ENCODE assay signal across 24 cellular contexts in genomic region chr19:38528213-38528755, GRCh38.
A peak's percentile ranks its signal among the peaks of the same experiment; 100 is the strongest.
DNase-seq lines count a peak whose midpoint lies in the region; ATAC-seq and TF ChIP-seq lines count a peak whose summit lies in the region.
"Had no signal": no experiment of that assay in that cellular context is flagged by ENCODE, and none has a peak within 500 bp of the region (broad histone marks: within the 10 kb centered on the region; RNA-seq: fewer than 3 reads in every experiment).

No MANE protein-coding gene starts in this region.

- H4K5ac ChIP-seq in IMR-90 (ENCODE audit: low read depth, low read length): no peak overlapping the region

- peaks cover 5% of the 10 kb centered on the region for H3K4me1 Mint-ChIP-seq in T-helper 2 cell treated with Interferon-gamma antibody and Interleukin-4, amounts not matched to agents 5 μg/mL and 100 μg/mL, for 36 hours (ENCODE audit: low read depth)
- peaks cover 8% of the 10 kb centered on the region for H3K4me1 Mint-ChIP-seq in activated CD8-positive, alpha-beta T cell treated with anti-CD3 and anti-CD28 coated beads, Interleukin-2, amount 10 ng/mL, durations not matched to agents 7 days and 5 days (ENCODE audit: low read depth)
- H3K4me1 Mint-ChIP-seq: immature natural killer cell, mesothelial cell of epicardium had no signal

- H4K8ac ChIP-seq in IMR-90 (ENCODE audit: low read depth in 2 of 2, low read length in 2 of 2) (no peak overlapping the region), neuronal stem cell (ENCODE audit: low read depth, low read length) (peak overlapping the region; percentile 86)

- H3K18ac ChIP-seq in IMR-90 (ENCODE audit: low read depth, low read length) (no peak overlapping the region), neuronal stem cell (ENCODE audit: low read length) (peak overlapping the region; percentile 91)

- no peak for TF ChIP-seq POLR2A in IMR-90 (IDR thresholded peaks at IDR 0.05; ENCODE audit: low read depth, low read length)

- POLR2A ChIA-PET in IMR-90 (lab: Charles Lee; ENCODE audit: unreplicated experiment): no interaction called here
- POLR2A ChIA-PET in activated CD8-positive, alpha-beta T cell treated with anti-CD3 and anti-CD28 coated beads, Interleukin-2, amount 10 ng/mL, durations not matched to agents 7 days and 5 days (lab: Charles Lee): no interaction called here

- H3K23ac ChIP-seq in IMR-90 (ENCODE audit: low read depth, low read length) (no peak overlapping the region), neuronal stem cell (ENCODE audit: low read depth, low read length, poor library complexity) (peak overlapping the region; percentile 94)

- no peak overlapping the region for H3K4ac ChIP-seq in IMR-90 (ENCODE audit: low read depth, low read length)
- no peak overlapping the region for H3K4ac ChIP-seq in neuronal stem cell (ENCODE audit: low read length)

- no peak for TF ChIP-seq CTCF in IMR-90 (conservative IDR thresholded peaks at IDR 0.05; ENCODE audit: low read depth, low read length)
- no peak for TF ChIP-seq CTCF in brain microvascular endothelial cell (IDR thresholded peaks at IDR 0.05; ENCODE audit: low read depth, low read length, missing control alignments)
- TF ChIP-seq CTCF in omental fat pad (IDR thresholded peaks at IDR 0.05): no peak

- no peak for DNase-seq in T-helper 2 cell treated with Interferon-gamma antibody and Interleukin-4, amounts not matched to agents 5 μg/mL and 100 μg/mL, for 36 hours (ENCODE audit: low spot score)
- DNase-seq in T-helper 2 cell (no peak), IMR-90 (no peak), neuronal stem cell (ENCODE audit: low spot score) (no peak), brain microvascular endothelial cell (no peak), omental fat pad (ENCODE audit: low spot score) (no peak)
- no peak for DNase-seq in activated CD8-positive, alpha-beta T cell treated with anti-CD3 and anti-CD28 coated beads, Interleukin-2, amount 10 ng/mL, durations not matched to agents 7 days and 5 days
- no peak for DNase-seq in activated naive CD4-positive, alpha-beta T cell treated with anti-CD3 and anti-CD28 coated beads, Interleukin-2, amount 50 U/mL, for 16 hours
- DNase-seq: effector CD8-positive, alpha-beta T cell; GF-D8; HCEC 1CT; immature natural killer cell; KBM-7; MV-4-11; natural killer cell; NCI-H2081 treated with DMSO at 0.1 percent for 48 hours; sigmoid colon; substantia nigra; T1000 had no signal

- no peak overlapping the region for H3K14ac ChIP-seq in IMR-90 (replicated peaks; ENCODE audit: low read depth, low read length)
- peak overlapping the region; percentile 83 for H3K14ac ChIP-seq in neuronal stem cell (ENCODE audit: low read length)

- no peaks in the 10 kb centered on the region for H3K4me1 ChIP-seq in IMR-90 (ENCODE audit: control insufficient read depth, insufficient read depth, low read length)
- H3K4me1 ChIP-seq in neuronal stem cell (ENCODE audit: control insufficient read depth in 2 of 2, insufficient read depth in 1 of 2, low read depth in 1 of 2, low read length in 2 of 2): no peaks in the 10 kb centered on the region
- H3K4me1 ChIP-seq: sigmoid colon had no signal

- intact Hi-C loops in IMR-90 (cut with micrococcal nuclease): no loop called here

- H4K20me1 ChIP-seq in IMR-90 (ENCODE audit: insufficient read depth, low read length): no peaks in the 10 kb centered on the region

- H3K4me2 ChIP-seq in IMR-90 (ENCODE audit: low read depth, low read length) (no peak overlapping the region), neuronal stem cell (ENCODE audit: insufficient read depth, low read length, poor library complexity, severe bottlenecking) (peak overlapping the region; percentile 3)
- H3K4me2 ChIP-seq: hepatocyte had no signal

- H3K9me3 Mint-ChIP-seq in T-helper 2 cell treated with Interferon-gamma antibody and Interleukin-4, amounts not matched to agents 5 μg/mL and 100 μg/mL, for 36 hours: no peaks in the 10 kb centered on the region
- H3K9me3 Mint-ChIP-seq in activated CD8-positive, alpha-beta T cell treated with anti-CD3 and anti-CD28 coated beads, Interleukin-2, amount 10 ng/mL, durations not matched to agents 7 days and 5 days (ENCODE audit: insufficient read depth): no peaks in the 10 kb centered on the region
- H3K9me3 Mint-ChIP-seq: mesothelial cell of epicardium, natural killer cell had no signal

- peak overlapping the region; percentile 57 for H3K4me3 Mint-ChIP-seq in T-helper 2 cell treated with Interferon-gamma antibody and Interleukin-4, amounts not matched to agents 5 μg/mL and 100 μg/mL, for 36 hours
- peak overlapping the region; percentile 35 for H3K4me3 Mint-ChIP-seq in activated CD8-positive, alpha-beta T cell treated with anti-CD3 and anti-CD28 coated beads, Interleukin-2, amount 10 ng/mL, durations not matched to agents 7 days and 5 days
- H3K4me3 Mint-ChIP-seq: activated naive CD8-positive, alpha-beta T cell; mesothelial cell of epicardium; natural killer cell had no signal

- H2BK120ac ChIP-seq in IMR-90 (ENCODE audit: low read depth, low read length) (no peak overlapping the region), neuronal stem cell (ENCODE audit: low read depth, low read length) (peak overlapping the region; percentile 85)

- peak overlapping the region; percentile 57 for H3K27ac Mint-ChIP-seq in T-helper 2 cell treated with Interferon-gamma antibody and Interleukin-4, amounts not matched to agents 5 μg/mL and 100 μg/mL, for 36 hours
- H3K27ac Mint-ChIP-seq in activated CD8-positive, alpha-beta T cell treated with anti-CD3 and anti-CD28 coated beads, Interleukin-2, amount 10 ng/mL, durations not matched to agents 7 days and 5 days: peak overlapping the region; percentile 71
- H3K27ac Mint-ChIP-seq: activated naive CD8-positive, alpha-beta T cell; immature natural killer cell; mesothelial cell of epicardium; natural killer cell had no signal

- H2BK12ac ChIP-seq in neuronal stem cell (ENCODE audit: low read length): peak overlapping the region; percentile 91

- CTCF ChIA-PET in IMR-90 (lab: Yijun Ruan, JAX): no interaction called here
- CTCF ChIA-PET in activated CD8-positive, alpha-beta T cell treated with anti-CD3 and anti-CD28 coated beads, Interleukin-2, amount 10 ng/mL, durations not matched to agents 7 days and 5 days (lab: Charles Lee): interaction anchor here (0.6 kb wide), 1 partner anchor 15 kb away, joined by 3 read pairs; no protein-coding TSS in a partner anchor

- in situ Hi-C loops in IMR-90 (cut with MboI; ENCODE audit: low sequenced_read_pairs) (no loop called here), brain microvascular endothelial cell (cut with HindIII; ENCODE audit: low pct_ligation_motif_present, low sequenced_read_pairs) (no loop called here)

- no peaks in the 10 kb centered on the region for H3K27me3 Mint-ChIP-seq in T-helper 2 cell treated with Interferon-gamma antibody and Interleukin-4, amounts not matched to agents 5 μg/mL and 100 μg/mL, for 36 hours (ENCODE audit: low read depth)
- H3K27me3 Mint-ChIP-seq in activated CD8-positive, alpha-beta T cell treated with anti-CD3 and anti-CD28 coated beads, Interleukin-2, amount 10 ng/mL, durations not matched to agents 7 days and 5 days (ENCODE audit: low read depth): peaks cover 12% of the 10 kb centered on the region
- H3K27me3 Mint-ChIP-seq: activated naive CD8-positive, alpha-beta T cell had no signal

- H2AK9ac ChIP-seq in IMR-90 (replicated peaks; ENCODE audit: low read depth, low read length, poor library complexity): no peak overlapping the region

- H3K27ac ChIP-seq in IMR-90 (ENCODE audit: insufficient read depth, low read length): no peak overlapping the region
- no peak overlapping the region for H3K27ac ChIP-seq in neuronal stem cell (replicated peaks; ENCODE audit: low read length)
- no peak overlapping the region for H3K27ac ChIP-seq in brain microvascular endothelial cell
- H3K27ac ChIP-seq: C4-2B, hepatocyte, sigmoid colon had no signal

- dilution Hi-C loops in IMR-90 (cut with HindIII; ENCODE audit: low sequenced_read_pairs, unreplicated experiment): no loop called here

- H3K9ac ChIP-seq in IMR-90 (ENCODE audit: low read depth, low read length): no peak overlapping the region
- no peak overlapping the region for H3K9ac ChIP-seq in neuronal stem cell (ENCODE audit: low read depth, low read length, poor library complexity)

- no peaks in the 10 kb centered on the region for H3K36me3 Mint-ChIP-seq in T-helper 2 cell treated with Interferon-gamma antibody and Interleukin-4, amounts not matched to agents 5 μg/mL and 100 μg/mL, for 36 hours (ENCODE audit: low read depth)
- H3K36me3 Mint-ChIP-seq in activated CD8-positive, alpha-beta T cell treated with anti-CD3 and anti-CD28 coated beads, Interleukin-2, amount 10 ng/mL, durations not matched to agents 7 days and 5 days (ENCODE audit: low read depth): no peaks in the 10 kb centered on the region
- H3K36me3 Mint-ChIP-seq: activated naive CD8-positive, alpha-beta T cell; immature natural killer cell; mesothelial cell of epicardium; natural killer cell had no signal

- H2BK5ac ChIP-seq in IMR-90 (ENCODE audit: low read depth, low read length, poor library complexity, severe bottlenecking): no peak overlapping the region
- no peak overlapping the region for H2BK5ac ChIP-seq in neuronal stem cell (ENCODE audit: low read length)

- H2AK5ac ChIP-seq in IMR-90 (ENCODE audit: low read depth, low read length): no peak overlapping the region
- peak overlapping the region; percentile 74 for H2AK5ac ChIP-seq in neuronal stem cell (ENCODE audit: low read depth, low read length)

- H3K9me3 ChIP-seq in IMR-90 (ENCODE audit: control insufficient read depth, insufficient read depth, low read length) (no peaks in the 10 kb centered on the region), neuronal stem cell (replicated peaks in 1 of 2; ENCODE audit: control insufficient read depth in 2 of 2, insufficient read depth in 1 of 2, low read depth in 1 of 2, low read length in 2 of 2) (no peaks in the 10 kb centered on the region)
- H3K9me3 ChIP-seq: sigmoid colon had no signal

- no peaks in the 10 kb centered on the region for H3K9me1 ChIP-seq in IMR-90 (ENCODE audit: insufficient read depth, low read length)

- ATAC-seq in IMR-90 (ENCODE audit: low read depth): no peak
- peak; percentile 40 for ATAC-seq in activated CD8-positive, alpha-beta T cell treated with anti-CD3 and anti-CD28 coated beads, Interleukin-2, amount 10 ng/mL, durations not matched to agents 7 days and 5 days
- ATAC-seq in omental fat pad (ENCODE audit: low FRiP score): no peak
- ATAC-seq: left lobe of liver had no signal

- TF ChIP-seq RAD21 in IMR-90 (IDR thresholded peaks at IDR 0.05; ENCODE audit: low read length): no peak

- H2AFZ ChIP-seq in IMR-90 (replicated peaks; ENCODE audit: low read length, poor library complexity) (peak overlapping the region; percentile 56), neuronal stem cell (ENCODE audit: low read length) (no peak overlapping the region)
- H2AFZ ChIP-seq: hepatocyte had no signal

- no peak overlapping the region for H2BK20ac ChIP-seq in IMR-90 (ENCODE audit: low read depth, low read length)

- BruUV-seq in IMR-90 (replicated peaks; lab: Mats Ljungman, UMichigan): no TSS peak

- 53% methylated on average over 20 of the region's 24 CpGs; no CpG with 5 or more reads in 1 of the 2 experiments for WGBS in IMR-90 (ENCODE audit: extremely low coverage in 2 of 2, insufficient read length in 1 of 2), 2 experiments
- no CpG with 5 or more reads among the region's 24 CpGs for WGBS in neuronal stem cell (ENCODE audit: extremely low coverage in 2 of 2, insufficient read length in 2 of 2, insufficient replicate concordance in 1 of 2), 2 donors

- H3K36me3 ChIP-seq in IMR-90 (ENCODE audit: control insufficient read depth, insufficient read depth, low read length) (no peaks in the 10 kb centered on the region), neuronal stem cell (replicated peaks in 1 of 2; ENCODE audit: control insufficient read depth in 2 of 2, insufficient read depth in 2 of 2, low read length in 2 of 2) (no peaks in the 10 kb centered on the region), brain microvascular endothelial cell (replicated peaks) (no peaks in the 10 kb centered on the region)
- H3K36me3 ChIP-seq: sigmoid colon had no signal

- H2BK15ac ChIP-seq in IMR-90 (ENCODE audit: low read depth, low read length): no peak overlapping the region
- peak overlapping the region; percentile 32 for H2BK15ac ChIP-seq in neuronal stem cell (ENCODE audit: low read length)

- no peak overlapping the region for H3K4me3 ChIP-seq in IMR-90 (ENCODE audit: insufficient read depth, low read depth, low read length)
- no peak overlapping the region for H3K4me3 ChIP-seq in neuronal stem cell (ENCODE audit: low read length in 2 of 2)
- no peak overlapping the region for H3K4me3 ChIP-seq in brain microvascular endothelial cell (ENCODE audit: low read depth, low read length)
- H3K4me3 ChIP-seq: hepatocyte, sigmoid colon had no signal

- H3K79me1 ChIP-seq in IMR-90 (ENCODE audit: low read depth in 1 of 2, low read length in 2 of 2): no peaks in the 10 kb centered on the region
- H3K79me1 ChIP-seq in neuronal stem cell (ENCODE audit: low read depth, low read length): no peaks in the 10 kb centered on the region

- no peak overlapping the region for H3K56ac ChIP-seq in IMR-90 (ENCODE audit: extremely low read depth, insufficient read depth, low read length)

- peaks cover 6% of the 10 kb centered on the region for H3K27me3 ChIP-seq in IMR-90 (ENCODE audit: control insufficient read depth, insufficient read depth, low read length)
- no peaks in the 10 kb centered on the region for H3K27me3 ChIP-seq in neuronal stem cell (ENCODE audit: control insufficient read depth in 3 of 3, insufficient read depth in 3 of 3, low read depth in 1 of 3, low read length in 3 of 3)
- no peaks in the 10 kb centered on the region for H3K27me3 ChIP-seq in brain microvascular endothelial cell (replicated peaks)
- H3K27me3 ChIP-seq: hepatocyte had no signal

- H4K91ac ChIP-seq in IMR-90 (ENCODE audit: insufficient read depth, low read depth, low read length) (no peak overlapping the region), neuronal stem cell (ENCODE audit: low read depth, low read length, poor library complexity) (no peak overlapping the region)
